ENCODE assay signal across 1 cellular context in the genomic region with DNA sequence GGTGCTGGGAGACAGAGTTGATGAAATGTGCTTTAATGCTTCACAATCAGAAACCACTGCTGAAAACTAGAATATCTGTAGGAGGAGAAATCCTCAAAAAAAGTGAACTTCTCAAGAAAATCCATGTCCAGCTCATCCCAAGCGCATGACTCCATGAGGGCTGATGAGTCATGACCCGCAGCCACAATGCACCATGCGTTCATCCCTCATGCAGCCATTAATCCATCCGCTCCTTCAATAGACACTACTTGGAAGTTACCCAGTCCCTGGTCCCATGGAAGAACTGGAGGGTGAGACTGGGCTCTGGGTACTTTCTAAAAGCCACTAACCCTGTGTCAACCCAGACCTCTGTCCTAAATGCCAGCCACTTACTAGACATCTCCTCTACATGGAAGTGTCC.
A peak's percentile ranks its signal among the peaks of the same experiment; 100 is the strongest.
TF ChIP-seq lines count a peak whose summit lies in the region.

No MANE protein-coding gene starts in this region.

TF ChIP-seq in K562, 482 proteins besides CTCF, POLR2A, EP300 and RAD21 (continued from another document):
- TF ChIP-seq, protein P1, sequence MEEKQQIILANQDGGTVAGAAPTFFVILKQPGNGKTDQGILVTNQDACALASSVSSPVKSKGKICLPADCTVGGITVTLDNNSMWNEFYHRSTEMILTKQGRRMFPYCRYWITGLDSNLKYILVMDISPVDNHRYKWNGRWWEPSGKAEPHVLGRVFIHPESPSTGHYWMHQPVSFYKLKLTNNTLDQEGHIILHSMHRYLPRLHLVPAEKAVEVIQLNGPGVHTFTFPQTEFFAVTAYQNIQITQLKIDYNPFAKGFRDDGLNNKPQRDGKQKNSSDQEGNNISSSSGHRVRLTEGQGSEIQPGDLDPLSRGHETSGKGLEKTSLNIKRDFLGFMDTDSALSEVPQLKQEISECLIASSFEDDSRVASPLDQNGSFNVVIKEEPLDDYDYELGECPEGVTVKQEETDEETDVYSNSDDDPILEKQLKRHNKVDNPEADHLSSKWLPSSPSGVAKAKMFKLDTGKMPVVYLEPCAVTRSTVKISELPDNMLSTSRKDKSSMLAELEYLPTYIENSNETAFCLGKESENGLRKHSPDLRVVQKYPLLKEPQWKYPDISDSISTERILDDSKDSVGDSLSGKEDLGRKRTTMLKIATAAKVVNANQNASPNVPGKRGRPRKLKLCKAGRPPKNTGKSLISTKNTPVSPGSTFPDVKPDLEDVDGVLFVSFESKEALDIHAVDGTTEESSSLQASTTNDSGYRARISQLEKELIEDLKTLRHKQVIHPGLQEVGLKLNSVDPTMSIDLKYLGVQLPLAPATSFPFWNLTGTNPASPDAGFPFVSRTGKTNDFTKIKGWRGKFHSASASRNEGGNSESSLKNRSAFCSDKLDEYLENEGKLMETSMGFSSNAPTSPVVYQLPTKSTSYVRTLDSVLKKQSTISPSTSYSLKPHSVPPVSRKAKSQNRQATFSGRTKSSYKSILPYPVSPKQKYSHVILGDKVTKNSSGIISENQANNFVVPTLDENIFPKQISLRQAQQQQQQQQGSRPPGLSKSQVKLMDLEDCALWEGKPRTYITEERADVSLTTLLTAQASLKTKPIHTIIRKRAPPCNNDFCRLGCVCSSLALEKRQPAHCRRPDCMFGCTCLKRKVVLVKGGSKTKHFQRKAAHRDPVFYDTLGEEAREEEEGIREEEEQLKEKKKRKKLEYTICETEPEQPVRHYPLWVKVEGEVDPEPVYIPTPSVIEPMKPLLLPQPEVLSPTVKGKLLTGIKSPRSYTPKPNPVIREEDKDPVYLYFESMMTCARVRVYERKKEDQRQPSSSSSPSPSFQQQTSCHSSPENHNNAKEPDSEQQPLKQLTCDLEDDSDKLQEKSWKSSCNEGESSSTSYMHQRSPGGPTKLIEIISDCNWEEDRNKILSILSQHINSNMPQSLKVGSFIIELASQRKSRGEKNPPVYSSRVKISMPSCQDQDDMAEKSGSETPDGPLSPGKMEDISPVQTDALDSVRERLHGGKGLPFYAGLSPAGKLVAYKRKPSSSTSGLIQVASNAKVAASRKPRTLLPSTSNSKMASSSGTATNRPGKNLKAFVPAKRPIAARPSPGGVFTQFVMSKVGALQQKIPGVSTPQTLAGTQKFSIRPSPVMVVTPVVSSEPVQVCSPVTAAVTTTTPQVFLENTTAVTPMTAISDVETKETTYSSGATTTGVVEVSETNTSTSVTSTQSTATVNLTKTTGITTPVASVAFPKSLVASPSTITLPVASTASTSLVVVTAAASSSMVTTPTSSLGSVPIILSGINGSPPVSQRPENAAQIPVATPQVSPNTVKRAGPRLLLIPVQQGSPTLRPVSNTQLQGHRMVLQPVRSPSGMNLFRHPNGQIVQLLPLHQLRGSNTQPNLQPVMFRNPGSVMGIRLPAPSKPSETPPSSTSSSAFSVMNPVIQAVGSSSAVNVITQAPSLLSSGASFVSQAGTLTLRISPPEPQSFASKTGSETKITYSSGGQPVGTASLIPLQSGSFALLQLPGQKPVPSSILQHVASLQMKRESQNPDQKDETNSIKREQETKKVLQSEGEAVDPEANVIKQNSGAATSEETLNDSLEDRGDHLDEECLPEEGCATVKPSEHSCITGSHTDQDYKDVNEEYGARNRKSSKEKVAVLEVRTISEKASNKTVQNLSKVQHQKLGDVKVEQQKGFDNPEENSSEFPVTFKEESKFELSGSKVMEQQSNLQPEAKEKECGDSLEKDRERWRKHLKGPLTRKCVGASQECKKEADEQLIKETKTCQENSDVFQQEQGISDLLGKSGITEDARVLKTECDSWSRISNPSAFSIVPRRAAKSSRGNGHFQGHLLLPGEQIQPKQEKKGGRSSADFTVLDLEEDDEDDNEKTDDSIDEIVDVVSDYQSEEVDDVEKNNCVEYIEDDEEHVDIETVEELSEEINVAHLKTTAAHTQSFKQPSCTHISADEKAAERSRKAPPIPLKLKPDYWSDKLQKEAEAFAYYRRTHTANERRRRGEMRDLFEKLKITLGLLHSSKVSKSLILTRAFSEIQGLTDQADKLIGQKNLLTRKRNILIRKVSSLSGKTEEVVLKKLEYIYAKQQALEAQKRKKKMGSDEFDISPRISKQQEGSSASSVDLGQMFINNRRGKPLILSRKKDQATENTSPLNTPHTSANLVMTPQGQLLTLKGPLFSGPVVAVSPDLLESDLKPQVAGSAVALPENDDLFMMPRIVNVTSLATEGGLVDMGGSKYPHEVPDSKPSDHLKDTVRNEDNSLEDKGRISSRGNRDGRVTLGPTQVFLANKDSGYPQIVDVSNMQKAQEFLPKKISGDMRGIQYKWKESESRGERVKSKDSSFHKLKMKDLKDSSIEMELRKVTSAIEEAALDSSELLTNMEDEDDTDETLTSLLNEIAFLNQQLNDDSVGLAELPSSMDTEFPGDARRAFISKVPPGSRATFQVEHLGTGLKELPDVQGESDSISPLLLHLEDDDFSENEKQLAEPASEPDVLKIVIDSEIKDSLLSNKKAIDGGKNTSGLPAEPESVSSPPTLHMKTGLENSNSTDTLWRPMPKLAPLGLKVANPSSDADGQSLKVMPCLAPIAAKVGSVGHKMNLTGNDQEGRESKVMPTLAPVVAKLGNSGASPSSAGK (IDR thresholded peaks at IDR 0.05) = peak; percentile 79
- TF ChIP-seq, protein P2, sequence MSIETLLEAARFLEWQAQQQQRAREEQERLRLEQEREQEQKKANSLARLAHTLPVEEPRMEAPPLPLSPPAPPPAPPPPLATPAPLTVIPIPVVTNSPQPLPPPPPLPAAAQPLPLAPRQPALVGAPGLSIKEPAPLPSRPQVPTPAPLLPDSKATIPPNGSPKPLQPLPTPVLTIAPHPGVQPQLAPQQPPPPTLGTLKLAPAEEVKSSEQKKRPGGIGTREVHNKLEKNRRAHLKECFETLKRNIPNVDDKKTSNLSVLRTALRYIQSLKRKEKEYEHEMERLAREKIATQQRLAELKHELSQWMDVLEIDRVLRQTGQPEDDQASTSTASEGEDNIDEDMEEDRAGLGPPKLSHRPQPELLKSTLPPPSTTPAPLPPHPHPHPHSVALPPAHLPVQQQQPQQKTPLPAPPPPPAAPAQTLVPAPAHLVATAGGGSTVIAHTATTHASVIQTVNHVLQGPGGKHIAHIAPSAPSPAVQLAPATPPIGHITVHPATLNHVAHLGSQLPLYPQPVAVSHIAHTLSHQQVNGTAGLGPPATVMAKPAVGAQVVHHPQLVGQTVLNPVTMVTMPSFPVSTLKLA (conservative IDR thresholded peaks at IDR 0.05) = 0 out of 4 replicates have a peak, but pooled peaks of 1 of the 2 experiments have one; percentile 5
- TF ChIP-seq ZNF146 (CRISPR knock-in tag; IDR thresholded peaks at IDR 0.05; ENCODE audit: unreplicated experiment) = no peak
- TF ChIP-seq RBBP5 (IDR thresholded peaks at IDR 0.05; ENCODE audit: borderline replicate concordance, insufficient read depth, low read length, poor library complexity, severe bottlenecking) = no peak
- no peak for TF ChIP-seq MCM7 (IDR thresholded peaks at IDR 0.05)
- no peak for TF ChIP-seq ZBTB17 (CRISPR knock-in tag; IDR thresholded peaks at IDR 0.05)
- peak; percentile 28; the same call in 1 of the 2 replicates for TF ChIP-seq ZNF175 (CRISPR knock-in tag; IDR thresholded peaks at IDR 0.05; ENCODE audit: low read depth)
